15 cellular contexts compared by ENCODE assay signal in the genomic region with DNA sequence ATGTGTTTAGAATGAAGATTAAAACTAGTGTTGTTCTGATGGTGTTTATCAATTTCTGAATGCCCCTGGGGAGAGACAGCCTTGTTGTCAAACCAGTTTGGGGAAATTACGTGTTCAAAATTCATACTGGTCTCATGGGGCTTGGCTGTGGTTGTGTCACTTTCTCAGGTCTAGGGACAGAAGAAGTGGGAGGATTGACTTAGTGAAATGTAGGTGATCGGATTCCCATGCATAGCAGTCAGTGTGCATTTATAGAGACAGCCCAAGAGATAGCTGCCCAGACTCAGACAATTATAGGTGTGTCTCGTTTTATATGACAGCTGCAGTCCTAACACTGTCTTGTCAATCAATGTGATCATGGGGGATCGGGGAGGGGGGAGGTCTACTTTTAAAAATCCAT.
DNase-seq lines count a peak whose midpoint lies in the region; ATAC-seq and TF ChIP-seq lines count a peak whose summit lies in the region.
"Had no signal": no experiment of that assay in that cellular context is flagged by ENCODE, and none has a peak within 500 bp of the region (broad histone marks: within the 10 kb centered on the region; RNA-seq: fewer than 3 reads in every experiment).

No MANE protein-coding gene starts in this region.

- TF ChIP-seq CTCF in GM10248 (IDR thresholded peaks at IDR 0.05; ENCODE audit: control extremely low read depth, extremely low read depth, low read depth, missing control alignments), result no peak

- CTCF ChIA-PET in GM10248 (lab: Yijun Ruan, JAX), result interaction anchor here (1.1 kb wide), 1 partner anchor 13 kb away, joined by 3 read pairs; no protein-coding TSS in a partner anchor

- DNase-seq in GM10248 (ENCODE audit: extremely low spot score) (peak; percentile 32), left kidney (ENCODE audit: low read depth, low spot score) (peak; percentile 12), COR-L47 (lab: John Stamatoyannopoulos, UW) (no peak), NOMO-1 treated with dmso at 0.1 percent for 144 hours (lab: John Stamatoyannopoulos, UW; ENCODE audit: unreplicated experiment) (no peak)
- DNase-seq in activated CD4-positive, alpha-beta T cell treated with anti-CD3 and anti-CD28 coated beads, Interleukin-2, amount 50 U/mL, for 4 hours, result no peak
- DNase-seq: DMS 273 treated with DMSO at 0.1 percent for 48 hours, hippocampal formation, NCI-H1048, NCI-H446 treated with DMSO at 0.1 percent for 48 hours, SHP77, T1000 had no signal

- ATAC-seq in GM19463 (IDR thresholded peaks at IDR 0.05; ENCODE audit: unreplicated experiment) (peak; percentile 93), HG03442 (IDR thresholded peaks at IDR 0.05; ENCODE audit: unreplicated experiment) (peak; percentile 90), GM21447 (IDR thresholded peaks at IDR 0.05; ENCODE audit: unreplicated experiment) (no peak)
- ATAC-seq: activated naive CD4-positive, alpha-beta T cell treated with anti-CD3 and anti-CD28 coated beads, Interleukin-2, amount 50 U/mL, for 72 hours had no signal

- POLR2A ChIA-PET in GM10248 (lab: Yijun Ruan, JAX), result no interaction called here

Comparison
In these comparisons a context has a peak if more than half of its experiments do, and no peak if none do; other contexts are left out.
1. DNase-seq: peak in GM10248 (single experiment) and left kidney (single experiment); none in COR-L47 (single experiment), activated CD4-positive, alpha-beta T cell treated with anti-CD3 and anti-CD28 coated beads, Interleukin-2, amount 50 U/mL, for 4 hours (0 of 2) and NOMO-1 treated with dmso at 0.1 percent for 144 hours (single experiment).